In the genomic region with DNA sequence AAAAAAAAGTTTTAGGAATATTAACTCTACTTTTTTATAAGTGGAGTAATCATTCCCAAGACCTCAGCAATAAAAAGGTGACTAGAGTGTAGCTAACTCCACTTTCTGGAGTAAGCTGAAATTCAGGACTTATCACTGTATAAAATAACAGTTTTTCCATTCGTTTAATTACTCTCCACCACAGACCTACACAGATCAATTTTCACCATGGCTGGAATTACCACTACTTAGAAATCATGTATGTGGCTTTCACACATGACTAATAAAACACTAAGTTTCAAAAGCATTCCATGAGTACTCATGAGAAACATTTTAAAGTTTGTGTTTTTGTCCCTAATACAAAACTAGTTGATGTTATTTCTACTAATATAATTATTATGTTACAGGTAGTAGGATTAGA, we compare ENCODE assay signal across 24 cellular contexts.
"Had no signal": no experiment of that assay in that cellular context is flagged by ENCODE, and none has a peak within 500 bp of the region (broad histone marks: within the 10 kb centered on the region; RNA-seq: fewer than 3 reads in every experiment).

No MANE protein-coding gene starts in this region.

- ATAC-seq: gastrocnemius medialis; natural killer cell; sciatic nerve; stimulated activated memory B cell treated with anti-CD40 and anti-IgM and Interleukin-4, amounts not matched to agents 10 μg/mL and 1 μg/mL and 100 μg/mL, for 72 hours had no signal

- H3K36me3 ChIP-seq: cardiac muscle cell, colonic mucosa, gastrocnemius medialis, left ventricle myocardium inferior, tibial nerve had no signal

- DNase-seq: activated CD4-positive, alpha-beta T cell treated with anti-CD3 and anti-CD28 coated beads, Interleukin-2, amount 10 ng/mL, durations not matched to agents 7 days and 5 days; activated gamma-delta T cell; activated naive CD4-positive, alpha-beta T cell treated with anti-CD3 and anti-CD28 coated beads, Interleukin-2, amount 50 U/mL, for 16 hours; activated T-cell treated with anti-CD3 and anti-CD28 coated beads for 4 hours; cerebellar nuclear complex; colonic mucosa; effector CD8-positive, alpha-beta T cell; gastrocnemius medialis; glutamatergic neuron; left ventricle myocardium inferior; mesendoderm; natural killer cell; retina; stimulated activated CD4-positive, alpha-beta T cell treated with anti-CD3 and anti-CD28 coated beads, Interleukin-4, amount 100 ng/mL, for 24 hours; T-helper 1 cell had no signal

- H3K4me1 Mint-ChIP-seq: natural killer cell had no signal

- H3K9me3 Mint-ChIP-seq: activated CD4-positive, alpha-beta T cell treated with anti-CD3 and anti-CD28 coated beads, Interleukin-2, amount 10 ng/mL, durations not matched to agents 7 days and 5 days; activated T-helper 1 cell treated with anti-CD3 and anti-CD28 coated beads, Interleukin-12 subunit alpha, Interleukin-12 subunit beta, Interleukin-2, Interleukin-4 antibody, amounts not matched to agents 30 ng/mL and 10 ng/mL and 1 ng/mL, durations not matched to agents 14 hours and 24 hours and 36 hours; brain; natural killer cell; stimulated activated memory B cell treated with anti-CD40 and anti-IgM and Interleukin-4, amounts not matched to agents 10 μg/mL and 1 μg/mL and 100 μg/mL, for 72 hours had no signal

- H3K9me3 ChIP-seq: colonic mucosa, gastrocnemius medialis, left ventricle myocardium inferior, tibial nerve had no signal

- H3K4me3 Mint-ChIP-seq: activated CD4-positive, alpha-beta T cell treated with anti-CD3 and anti-CD28 coated beads, Interleukin-2, amount 10 ng/mL, durations not matched to agents 7 days and 5 days; activated T-helper 1 cell treated with anti-CD3 and anti-CD28 coated beads, Interleukin-12 subunit alpha, Interleukin-12 subunit beta, Interleukin-2, Interleukin-4 antibody, amounts not matched to agents 30 ng/mL and 10 ng/mL and 1 ng/mL, durations not matched to agents 14 hours and 24 hours and 36 hours; brain; natural killer cell; stimulated activated memory B cell treated with anti-CD40 and anti-IgM and Interleukin-4, amounts not matched to agents 10 μg/mL and 1 μg/mL and 100 μg/mL, for 72 hours had no signal

- FAIRE-seq: islet of Langerhans had no signal

- H3K36me3 Mint-ChIP-seq: natural killer cell had no signal

- H3K27ac Mint-ChIP-seq: activated T-helper 1 cell treated with anti-CD3 and anti-CD28 coated beads, Interleukin-12 subunit alpha, Interleukin-12 subunit beta, Interleukin-2, Interleukin-4 antibody, amounts not matched to agents 30 ng/mL and 10 ng/mL and 1 ng/mL, durations not matched to agents 14 hours and 24 hours and 36 hours; natural killer cell; stimulated activated memory B cell treated with anti-CD40 and anti-IgM and Interleukin-4, amounts not matched to agents 10 μg/mL and 1 μg/mL and 100 μg/mL, for 72 hours had no signal

- H3K4me3 ChIP-seq: cardiac muscle cell, colonic mucosa, gastrocnemius medialis, left ventricle myocardium inferior, lung, skin epidermis, tibial nerve had no signal

- H3K27me3 Mint-ChIP-seq: activated CD4-positive, alpha-beta T cell treated with anti-CD3 and anti-CD28 coated beads, Interleukin-2, amount 10 ng/mL, durations not matched to agents 7 days and 5 days; brain; stimulated activated memory B cell treated with anti-CD40 and anti-IgM and Interleukin-4, amounts not matched to agents 10 μg/mL and 1 μg/mL and 100 μg/mL, for 72 hours had no signal

- H3K27me3 ChIP-seq: cardiac muscle cell, colonic mucosa, gastrocnemius medialis, tibial nerve had no signal

- H3K27ac ChIP-seq: cardiac muscle cell, colonic mucosa, left ventricle myocardium inferior, skin epidermis had no signal
